ENCODE assay signal across 13 cellular contexts in the genomic region with DNA sequence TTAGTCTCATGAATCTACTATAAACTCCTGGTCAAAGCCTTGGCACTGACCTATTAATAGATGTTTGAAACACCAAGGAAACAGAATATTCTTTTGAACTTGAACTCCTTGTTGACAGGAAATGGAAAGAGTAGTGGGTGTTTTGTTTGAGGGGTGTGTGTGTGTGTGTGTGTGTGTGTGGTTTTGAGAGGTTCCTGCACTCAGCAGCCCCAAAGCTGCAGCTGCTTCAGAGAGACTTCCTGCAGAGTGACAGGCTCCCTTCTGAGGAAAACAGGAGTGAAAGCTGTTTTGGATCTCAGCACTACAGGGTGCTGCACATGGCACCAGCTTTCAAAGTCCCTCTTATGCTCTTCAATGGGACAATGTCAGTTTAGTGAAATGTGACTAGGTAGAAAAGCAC.
DNase-seq lines count a peak whose midpoint lies in the region; ATAC-seq lines count a peak whose summit lies in the region.
"Had no signal": no experiment of that assay in that cellular context is flagged by ENCODE, and none has a peak within 500 bp of the region (broad histone marks: within the 10 kb centered on the region; RNA-seq: fewer than 3 reads in every experiment).

No MANE protein-coding gene starts in this region.

- H3K36me3 Mint-ChIP-seq in activated T-cell treated with anti-CD3 and anti-CD28 coated beads, Interleukin-2, amount 50 U/mL, for 72 hours (ENCODE audit: insufficient read depth in 2 of 2): peaks cover 0 to 4% of the 10 kb centered on the region in 2 donors

- H3K27ac Mint-ChIP-seq in activated T-cell treated with anti-CD3 and anti-CD28 coated beads, Interleukin-2, amount 50 U/mL, for 72 hours: no peak overlapping the region

- DNase-seq in activated gamma-delta T cell treated with Interleukin-2 at 50 U/mL for 16 hours (peak; percentile 24), activated gamma-delta T cell (lab: John Stamatoyannopoulos, UW) (no peak), NAMALWA (ENCODE audit: low spot score) (peak; percentile 9), retina (peak; percentile 34), NCI-H2171 treated with DMSO at 0.1 percent for 48 hours (lab: John Stamatoyannopoulos, UW) (no peak), Right ventricle myocardium superior (no peak), NOMO-1 treated with dmso at 0.1 percent for 144 hours (lab: John Stamatoyannopoulos, UW; ENCODE audit: unreplicated experiment) (no peak)
- DNase-seq in activated T-cell treated with anti-CD3 and anti-CD28 coated beads, Interleukin-2, amount 50 U/mL, for 72 hours: peak in 1 of 2 donors; percentile 17
- DNase-seq: hypothalamus, pancreas, small intestine had no signal

- peaks cover 49% of the 10 kb centered on the region for H3K4me1 Mint-ChIP-seq in activated T-cell treated with anti-CD3 and anti-CD28 coated beads, Interleukin-2, amount 50 U/mL, for 72 hours (ENCODE audit: low read depth)

- ATAC-seq in activated T-cell treated with anti-CD3 and anti-CD28 coated beads, Interleukin-2, amount 50 U/mL, for 72 hours (replicated peaks in 1 of 2): peak; percentile 39 to 64
- ATAC-seq in Right ventricle myocardium superior (ENCODE audit: poor library complexity): no peak
- ATAC-seq: HCT116, left lobe of liver, pancreas had no signal

- H3K9me3 Mint-ChIP-seq in activated T-cell treated with anti-CD3 and anti-CD28 coated beads, Interleukin-2, amount 50 U/mL, for 72 hours: peaks cover 2% of the 10 kb centered on the region in 2 donors

- intact Hi-C loops in Right ventricle myocardium superior (cut with DNase I): no loop called here

- H3K4me3 Mint-ChIP-seq in activated T-cell treated with anti-CD3 and anti-CD28 coated beads, Interleukin-2, amount 50 U/mL, for 72 hours: no peak overlapping the region

- H3K27me3 Mint-ChIP-seq in activated T-cell treated with anti-CD3 and anti-CD28 coated beads, Interleukin-2, amount 50 U/mL, for 72 hours (ENCODE audit: low read depth): no peaks in the 10 kb centered on the region

Comparison
In these comparisons a context has a peak if more than half of its experiments do, and no peak if none do; other contexts are left out.
1. DNase-seq: peak in activated gamma-delta T cell treated with Interleukin-2 at 50 U/mL for 16 hours (single experiment), NAMALWA (single experiment) and retina (single experiment); none in activated gamma-delta T cell (single experiment), NCI-H2171 treated with DMSO at 0.1 percent for 48 hours (single experiment), Right ventricle myocardium superior (single experiment) and NOMO-1 treated with dmso at 0.1 percent for 144 hours (single experiment).